8 cellular contexts compared by ENCODE assay signal in the genomic region with DNA sequence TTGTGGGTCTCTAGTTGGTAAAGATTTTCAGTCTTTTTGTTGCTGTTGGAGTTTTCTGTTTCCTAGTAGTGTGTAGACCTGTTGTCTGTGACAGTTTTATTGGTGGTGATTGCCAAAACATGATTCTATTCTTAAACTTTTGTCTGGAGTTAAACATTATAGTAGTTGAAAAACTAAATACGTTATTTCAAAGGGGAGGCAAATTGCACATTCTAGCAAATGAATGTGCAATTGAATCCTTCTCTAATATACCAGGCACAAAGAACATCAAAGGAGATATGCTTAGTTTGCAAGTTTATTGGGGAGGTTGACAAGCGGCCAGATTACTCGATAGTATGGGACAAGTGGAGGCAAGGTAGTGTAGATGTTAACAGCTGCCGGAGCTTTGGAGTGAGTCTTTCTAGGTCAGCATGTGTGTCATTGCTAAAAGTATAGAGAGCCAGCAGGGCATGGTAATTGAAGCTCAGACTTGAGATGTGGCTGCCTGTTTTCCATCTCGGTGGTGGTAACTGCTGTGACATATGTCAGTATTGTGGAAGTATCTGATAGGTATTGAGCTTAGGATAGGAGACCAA. TPM values are rescaled to one million over a fixed set of nuclear protein-coding genes. Genes with fewer than 3 reads are reported as not detected.
A peak's percentile ranks its signal among the peaks of the same experiment; 100 is the strongest.
DNase-seq lines count a peak whose midpoint lies in the region; ATAC-seq and TF ChIP-seq lines count a peak whose summit lies in the region.
"Had no signal": no experiment of that assay in that cellular context is flagged by ENCODE, and none has a peak within 500 bp of the region (broad histone marks: within the 10 kb centered on the region; RNA-seq: fewer than 3 reads in every experiment).

No MANE protein-coding gene starts in this region.

- H3K27ac Mint-ChIP-seq in stimulated activated naive CD8-positive, alpha-beta T cell treated with anti-CD3 and anti-CD28 coated beads, Interleukin-15, amount 100 ng/mL, for 72 hours = peak overlapping the region; percentile 84 to 88

- no peaks in the 10 kb centered on the region for H4K20me1 ChIP-seq in OCI-LY1 (ENCODE audit: insufficient read depth, low read length)

- H3K9me3 ChIP-seq in OCI-LY1 (ENCODE audit: low read length) = no peaks in the 10 kb centered on the region
- no peaks in the 10 kb centered on the region for H3K9me3 ChIP-seq in ascending aorta
- H3K9me3 ChIP-seq in liver (ENCODE audit: control insufficient read depth in 4 of 4, low read length in 3 of 4) = no peaks in the 10 kb centered on the region

- intact Hi-C loops in ascending aorta (cut with DNase I) = loop anchor here (10.0 kb wide), 1 partner anchor 94 kb away; no protein-coding TSS in a partner anchor

- H3F3A ChIP-seq in OCI-LY1 (ENCODE audit: insufficient read depth, low read length) = peaks cover 5% of the 10 kb centered on the region

- no peak for DNase-seq in ascending aorta (ENCODE audit: low spot score in 2 of 2)
- DNase-seq in stimulated activated naive CD8-positive, alpha-beta T cell treated with anti-CD3 and anti-CD28 coated beads, Interleukin-15, amount 100 ng/mL, for 72 hours = no peak
- DNase-seq in hypothalamus (lab: John Stamatoyannopoulos, UW) = no peak
- no peak for DNase-seq in NCI-H146 treated with DMSO at 0.1 percent for 48 hours (lab: John Stamatoyannopoulos, UW; ENCODE audit: unreplicated experiment)
- no peak for DNase-seq in stimulated activated CD4-positive, alpha-beta T cell treated with anti-CD3 and anti-CD28 coated beads, Interleukin-1b, Interleukin-23, amount 100 ng/mL, for 48 hours
- DNase-seq: activated gamma-delta T cell treated with Interleukin-2 at 50 U/mL for 16 hours had no signal

- H3K27me3 ChIP-seq in OCI-LY1 (ENCODE audit: insufficient read depth, low read length) (no peaks in the 10 kb centered on the region), ascending aorta (no peaks in the 10 kb centered on the region), liver (ENCODE audit: control insufficient read depth in 4 of 4, insufficient read depth in 4 of 4, low read length in 3 of 4) (no peaks in the 10 kb centered on the region)

- H3K9me3 Mint-ChIP-seq in stimulated activated naive CD8-positive, alpha-beta T cell treated with anti-CD3 and anti-CD28 coated beads, Interleukin-15, amount 100 ng/mL, for 72 hours = no peaks in the 10 kb centered on the region

- H3K4me1 Mint-ChIP-seq in stimulated activated naive CD8-positive, alpha-beta T cell treated with anti-CD3 and anti-CD28 coated beads, Interleukin-15, amount 100 ng/mL, for 72 hours = peaks cover 89% of the 10 kb centered on the region

- H3K4me3 ChIP-seq in OCI-LY1 (ENCODE audit: low read depth, low read length, poor library complexity, severe bottlenecking) (no peak overlapping the region), ascending aorta (peak overlapping the region in 1 of 2 donors; percentile 2), liver (ENCODE audit: low read depth in 1 of 3, low read length in 3 of 3) (no peak overlapping the region)

- 69% methylated on average over 5 of the region's 5 CpGs for WGBS in liver

- peaks cover 74% of the 10 kb centered on the region for H3K79me2 ChIP-seq in OCI-LY1 (ENCODE audit: insufficient read depth, low read length)

- no peak for TF ChIP-seq RAD21 in liver (IDR thresholded peaks at IDR 0.05)

- H3K9ac ChIP-seq in OCI-LY1 (ENCODE audit: low read length) (peak overlapping the region; percentile 11; the same call in 1 of the 2 replicates), liver (ENCODE audit: low read depth in 1 of 2, low read length in 2 of 2) (no peak overlapping the region)

- ATAC-seq in stimulated activated naive CD8-positive, alpha-beta T cell treated with anti-CD3 and anti-CD28 coated beads, Interleukin-15, amount 100 ng/mL, for 72 hours = no peak

- no peak overlapping the region for H2AFZ ChIP-seq in OCI-LY1 (ENCODE audit: low read length)

- peak overlapping the region; percentile 52 to 73 for H3K4me3 Mint-ChIP-seq in stimulated activated naive CD8-positive, alpha-beta T cell treated with anti-CD3 and anti-CD28 coated beads, Interleukin-15, amount 100 ng/mL, for 72 hours

- no peaks in the 10 kb centered on the region for H3K27me3 Mint-ChIP-seq in stimulated activated naive CD8-positive, alpha-beta T cell treated with anti-CD3 and anti-CD28 coated beads, Interleukin-15, amount 100 ng/mL, for 72 hours

- TF ChIP-seq CTCF in OCI-LY1 (IDR thresholded peaks at IDR 0.05; ENCODE audit: low read length) = no peak
- TF ChIP-seq CTCF in ascending aorta (IDR thresholded peaks at IDR 0.05) = no peak
- TF ChIP-seq CTCF in liver (IDR thresholded peaks at IDR 0.05; ENCODE audit: low read depth, low read length, missing input control) = no peak

- H3K36me3 ChIP-seq in OCI-LY1 (ENCODE audit: insufficient read depth, low read length) = peaks cover 81% of the 10 kb centered on the region
- peaks cover 7 to 14% of the 10 kb centered on the region in 2 donors for H3K36me3 ChIP-seq in ascending aorta
- peaks cover 2 to 19% (median 8%) of the 10 kb centered on the region in 4 donors for H3K36me3 ChIP-seq in liver (ENCODE audit: control insufficient read depth in 4 of 4, insufficient read depth in 3 of 4, low read depth in 1 of 4, low read length in 3 of 4)

- H3K4me1 ChIP-seq in OCI-LY1 (ENCODE audit: insufficient read depth, low read length, severe bottlenecking) (peaks cover 70% of the 10 kb centered on the region), ascending aorta (peaks cover 6 to 71% of the 10 kb centered on the region in 2 donors), liver (ENCODE audit: control insufficient read depth in 4 of 4, insufficient read depth in 4 of 4, low read length in 3 of 4) (peaks cover 8 to 51% (median 20%) of the 10 kb centered on the region in 4 donors)

- H3K27ac ChIP-seq in OCI-LY1 (ENCODE audit: low read depth, low read length, poor library complexity, severe bottlenecking) (peak overlapping the region; percentile 63), ascending aorta (peak overlapping the region; percentile 27 to 69), liver (ENCODE audit: low read depth in 1 of 2, low read length in 2 of 2) (peak overlapping the region; percentile 56 to 66)

- no peaks in the 10 kb centered on the region for H3K9me2 ChIP-seq in OCI-LY1 (ENCODE audit: low read depth, low read length)

- H3K4me2 ChIP-seq in OCI-LY1 (ENCODE audit: low read length) = peak overlapping the region; percentile 38; the same call in 1 of the 2 replicates

TF ChIP-seq in liver, 16 proteins besides CTCF, POLR2A, EP300 and RAD21:
- TF ChIP-seq SP1 (IDR thresholded peaks at IDR 0.05) (no peak), RXRA (IDR thresholded peaks at IDR 0.05) (no peak), HNF4G (IDR thresholded peaks at IDR 0.05) (no peak), FOXA1 (IDR thresholded peaks at IDR 0.05) (no peak), GABPA (IDR thresholded peaks at IDR 0.05 in 1 of 2, conservative IDR thresholded peaks at IDR 0.05 in 1 of 2) (no peak)

RNA-seq across cellular contexts. Expression of a gene that starts 20.6 kb away (rescaled TPM):
- total RNA-seq in ascending aorta (61.2 TPM), liver (10 to 100 TPM; 70.5 to 90.2 TPM)
- 10 to 100 TPM; 13.9 to 28.3 TPM for polyA plus RNA-seq in liver
